ENCODE assay signal across 21 cellular contexts in the genomic region with DNA sequence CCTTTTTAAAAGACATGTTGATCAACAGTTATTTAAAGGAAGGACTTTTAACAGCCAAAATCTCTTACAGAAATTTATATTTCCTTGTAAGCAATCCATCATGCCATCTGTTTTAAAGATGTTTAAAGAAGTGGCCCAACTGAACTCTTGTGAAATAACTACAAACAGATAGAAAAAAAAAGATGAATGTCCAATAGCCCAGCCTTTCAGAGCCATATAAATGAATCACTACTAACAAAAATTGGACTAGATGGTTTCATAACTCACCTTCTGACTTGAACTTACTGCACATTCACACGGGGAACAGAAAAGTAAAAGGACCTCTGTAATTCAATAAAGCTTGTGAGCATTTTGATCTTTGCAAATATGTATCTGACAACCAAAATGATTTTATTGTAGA.
"Had no signal": no experiment of that assay in that cellular context is flagged by ENCODE, and none has a peak within 500 bp of the region (broad histone marks: within the 10 kb centered on the region; RNA-seq: fewer than 3 reads in every experiment).

No MANE protein-coding gene starts in this region.

- H3K4me3 Mint-ChIP-seq: activated B cell treated with CpG ODN at 0.5 μM for 24 hours; activated CD4-positive, alpha-beta memory T cell treated with anti-CD3 and anti-CD28 coated beads, Interleukin-2, amount 10 ng/mL, durations not matched to agents 7 days and 5 days; activated CD8-positive, alpha-beta memory T cell treated with anti-CD3 and anti-CD28 coated beads, Interleukin-2, amount 10 ng/mL, durations not matched to agents 7 days and 5 days; activated naive CD8-positive, alpha-beta T cell; effector memory CD8-positive, alpha-beta T cell; natural killer cell treated with Interleukin-12 subunit alpha and Interleukin-12 subunit beta and Interleukin-15 and Interleukin-18, amount 100 ng/mL, for 72 hours; stimulated activated memory B cell treated with anti-CD40 and anti-IgM and Interleukin-4, amounts not matched to agents 10 μg/mL and 1 μg/mL and 100 μg/mL, for 72 hours; T-helper 2 cell treated with Interferon-gamma antibody and Interleukin-4, amounts not matched to agents 5 μg/mL and 100 μg/mL, for 36 hours; type B pancreatic cell had no signal

- H3K36me3 Mint-ChIP-seq: activated CD8-positive, alpha-beta memory T cell treated with anti-CD3 and anti-CD28 coated beads, Interleukin-2, amount 10 ng/mL, durations not matched to agents 7 days and 5 days; activated naive CD8-positive, alpha-beta T cell; natural killer cell treated with Interleukin-12 subunit alpha and Interleukin-12 subunit beta and Interleukin-15 and Interleukin-18, amount 100 ng/mL, for 72 hours; stimulated activated memory B cell treated with anti-CD40 and anti-IgM and Interleukin-4, amounts not matched to agents 10 μg/mL and 1 μg/mL and 100 μg/mL, for 72 hours; type B pancreatic cell had no signal

- H3K9me3 Mint-ChIP-seq: activated B cell treated with CpG ODN at 0.5 μM for 24 hours; activated CD4-positive, alpha-beta memory T cell treated with anti-CD3 and anti-CD28 coated beads, Interleukin-2, amount 10 ng/mL, durations not matched to agents 7 days and 5 days; effector memory CD8-positive, alpha-beta T cell; stimulated activated memory B cell treated with anti-CD40 and anti-IgM and Interleukin-4, amounts not matched to agents 10 μg/mL and 1 μg/mL and 100 μg/mL, for 72 hours; T-helper 2 cell treated with Interferon-gamma antibody and Interleukin-4, amounts not matched to agents 5 μg/mL and 100 μg/mL, for 36 hours; type B pancreatic cell had no signal

- H3K4me1 ChIP-seq: spleen had no signal

- H3K4me1 Mint-ChIP-seq: activated B cell treated with CpG ODN at 0.5 μM for 24 hours; activated CD4-positive, alpha-beta memory T cell treated with anti-CD3 and anti-CD28 coated beads, Interleukin-2, amount 10 ng/mL, durations not matched to agents 7 days and 5 days; activated CD8-positive, alpha-beta memory T cell treated with anti-CD3 and anti-CD28 coated beads, Interleukin-2, amount 10 ng/mL, durations not matched to agents 7 days and 5 days; stimulated activated memory B cell treated with anti-CD40 and anti-IgM and Interleukin-4, amounts not matched to agents 10 μg/mL and 1 μg/mL and 100 μg/mL, for 72 hours had no signal

- H3K27me3 ChIP-seq: body of pancreas, hepatocyte, sigmoid colon, spleen, testis had no signal

- H3K27ac Mint-ChIP-seq: activated B cell treated with CpG ODN at 0.5 μM for 24 hours; activated CD4-positive, alpha-beta memory T cell treated with anti-CD3 and anti-CD28 coated beads, Interleukin-2, amount 10 ng/mL, durations not matched to agents 7 days and 5 days; activated CD8-positive, alpha-beta memory T cell treated with anti-CD3 and anti-CD28 coated beads, Interleukin-2, amount 10 ng/mL, durations not matched to agents 7 days and 5 days; activated naive CD8-positive, alpha-beta T cell; effector memory CD8-positive, alpha-beta T cell; natural killer cell treated with Interleukin-12 subunit alpha and Interleukin-12 subunit beta and Interleukin-15 and Interleukin-18, amount 100 ng/mL, for 72 hours; stimulated activated memory B cell treated with anti-CD40 and anti-IgM and Interleukin-4, amounts not matched to agents 10 μg/mL and 1 μg/mL and 100 μg/mL, for 72 hours; T-helper 2 cell treated with Interferon-gamma antibody and Interleukin-4, amounts not matched to agents 5 μg/mL and 100 μg/mL, for 36 hours; type B pancreatic cell had no signal

- H3K9me3 ChIP-seq: body of pancreas, sigmoid colon, spleen, testis had no signal

- H3K4me2 ChIP-seq: hepatocyte had no signal

- DNase-seq: activated B cell treated with CpG ODN at 0.5 μM for 24 hours; activated CD4-positive, alpha-beta memory T cell treated with anti-CD3 and anti-CD28 coated beads, Interleukin-2, amount 10 ng/mL, durations not matched to agents 7 days and 5 days; activated CD4-positive, alpha-beta T cell treated with anti-CD3 and anti-CD28 coated beads for 4 hours; activated CD8-positive, alpha-beta memory T cell treated with anti-CD3 and anti-CD28 coated beads, Interleukin-2, amount 10 ng/mL, durations not matched to agents 7 days and 5 days; amygdala; body of pancreas; caudate nucleus; effector memory CD8-positive, alpha-beta T cell; islet precursor cell; posterior cingulate gyrus; sigmoid colon; spleen; stimulated activated CD4-positive, alpha-beta T cell treated with anti-CD3 and anti-CD28 coated beads, Interleukin-4, amount 100 ng/mL, for 4 hours; testis had no signal

- H3K27ac ChIP-seq: body of pancreas, hepatocyte, sigmoid colon, spleen, testis had no signal

- H3K36me3 ChIP-seq: sigmoid colon, spleen had no signal

- H3K4me3 ChIP-seq: body of pancreas, hepatocyte, lung, sigmoid colon, spleen, testis had no signal

- H2AFZ ChIP-seq: hepatocyte had no signal

- H3K27me3 Mint-ChIP-seq: activated CD8-positive, alpha-beta memory T cell treated with anti-CD3 and anti-CD28 coated beads, Interleukin-2, amount 10 ng/mL, durations not matched to agents 7 days and 5 days; effector memory CD8-positive, alpha-beta T cell had no signal

- H3K79me2 ChIP-seq: hepatocyte had no signal

- ATAC-seq: activated CD8-positive, alpha-beta memory T cell treated with anti-CD3 and anti-CD28 coated beads, Interleukin-2, amount 10 ng/mL, durations not matched to agents 7 days and 5 days; body of pancreas; effector memory CD8-positive, alpha-beta T cell; natural killer cell treated with Interleukin-12 subunit alpha and Interleukin-12 subunit beta and Interleukin-15 and Interleukin-18, amount 100 ng/mL, for 72 hours; stimulated activated memory B cell treated with anti-CD40 and anti-IgM and Interleukin-4, amounts not matched to agents 10 μg/mL and 1 μg/mL and 100 μg/mL, for 72 hours had no signal
